17 cellular contexts compared by ENCODE assay signal in genomic region chr14:106808458-106808857, GRCh38.
DNase-seq lines count a peak whose midpoint lies in the region; ATAC-seq and TF ChIP-seq lines count a peak whose summit lies in the region.
"Had no signal": no experiment of that assay in that cellular context is flagged by ENCODE, and none has a peak within 500 bp of the region (broad histone marks: within the 10 kb centered on the region; RNA-seq: fewer than 3 reads in every experiment).

No MANE protein-coding gene starts in this region.

- H3K4me3 ChIP-seq in Loucy (ENCODE audit: low read length, poor library complexity, severe bottlenecking) (no peak overlapping the region), mucosa of descending colon (no peak overlapping the region)
- H3K4me3 ChIP-seq: A549 had no signal

- H3K27me3 ChIP-seq in Loucy (ENCODE audit: insufficient read depth, low read length, poor library complexity, severe bottlenecking) = no peaks in the 10 kb centered on the region

- H3F3A ChIP-seq in Loucy (ENCODE audit: low read depth) = no peaks in the 10 kb centered on the region

- no peaks in the 10 kb centered on the region for H3K9me3 ChIP-seq in Loucy (ENCODE audit: insufficient read depth, low read depth, low read length)
- H3K9me3 ChIP-seq in mucosa of descending colon = no peaks in the 10 kb centered on the region
- H3K9me3 ChIP-seq: A549, Caco-2 had no signal

- no peak overlapping the region for H3K4me2 ChIP-seq in Loucy (ENCODE audit: low read depth, low read length, poor library complexity, severe bottlenecking)
- H3K4me2 ChIP-seq: A549 had no signal

- 0 out of 2 replicates have a peak, but pooled peaks have one; percentile 19 for TF ChIP-seq CTCF in Loucy (conservative IDR thresholded peaks at IDR 0.05; ENCODE audit: low read length)
- peak; percentile 44 for TF ChIP-seq CTCF in VCaP (conservative IDR thresholded peaks at IDR 0.05)
- TF ChIP-seq CTCF in mucosa of descending colon (IDR thresholded peaks at IDR 0.05) = no peak

- H4K20me1 ChIP-seq in Loucy (ENCODE audit: insufficient read depth, low read length, poor library complexity, severe bottlenecking) = no peaks in the 10 kb centered on the region

- no peak overlapping the region for H3K27ac ChIP-seq in VCaP
- H3K27ac ChIP-seq: 22Rv1, A549, C4-2B had no signal

- H3K79me2 ChIP-seq in Loucy (ENCODE audit: insufficient read depth, low read length) = no peaks in the 10 kb centered on the region

- H3K36me3 ChIP-seq in Loucy (ENCODE audit: insufficient read depth, low read length) = no peaks in the 10 kb centered on the region
- H3K36me3 ChIP-seq in mucosa of descending colon (ENCODE audit: low read depth) = no peaks in the 10 kb centered on the region

- peaks cover 22% of the 10 kb centered on the region for H3K4me1 ChIP-seq in Loucy (ENCODE audit: insufficient read depth, low read length, poor library complexity, severe bottlenecking)
- peaks cover 7% of the 10 kb centered on the region for H3K4me1 ChIP-seq in mucosa of descending colon (ENCODE audit: low read depth)
- H3K4me1 ChIP-seq: A549, Caco-2 had no signal

- no peaks in the 10 kb centered on the region for H3K9me2 ChIP-seq in Loucy (replicated peaks; ENCODE audit: low read depth, low read length)

- peak; percentile 52 for ATAC-seq in mucosa of descending colon

- intact Hi-C loops in mucosa of descending colon (cut with DNase I, micrococcal nuclease) = no loop called here

- DNase-seq in DMS53 (lab: John Stamatoyannopoulos, UW) (peak; percentile 25), DMS53 treated with DMSO at 0.1 percent for 48 hours (lab: John Stamatoyannopoulos, UW; ENCODE audit: unreplicated experiment) (no peak), mucosa of descending colon (no peak)
- DNase-seq in activated CD4-positive, alpha-beta T cell treated with anti-CD3 and anti-CD28 coated beads, Interleukin-2, amount 50 U/mL, for 4 hours = no peak
- no peak for DNase-seq in stimulated activated CD4-positive, alpha-beta T cell treated with anti-CD3 and anti-CD28 coated beads, Interleukin-4, amount 100 ng/mL, for 1 hour
- DNase-seq: AML-193; Caco-2; CD4-positive, alpha-beta T cell; DMS153; DND-41; EL; H9 had no signal

- no peak overlapping the region for H3K9ac ChIP-seq in Loucy (ENCODE audit: low read depth, low read length, poor library complexity, severe bottlenecking)

- H2AFZ ChIP-seq in Loucy (ENCODE audit: low read length) = no peak overlapping the region
